Comparison of ENCODE assay signal across 14 cellular contexts in the genomic region with DNA sequence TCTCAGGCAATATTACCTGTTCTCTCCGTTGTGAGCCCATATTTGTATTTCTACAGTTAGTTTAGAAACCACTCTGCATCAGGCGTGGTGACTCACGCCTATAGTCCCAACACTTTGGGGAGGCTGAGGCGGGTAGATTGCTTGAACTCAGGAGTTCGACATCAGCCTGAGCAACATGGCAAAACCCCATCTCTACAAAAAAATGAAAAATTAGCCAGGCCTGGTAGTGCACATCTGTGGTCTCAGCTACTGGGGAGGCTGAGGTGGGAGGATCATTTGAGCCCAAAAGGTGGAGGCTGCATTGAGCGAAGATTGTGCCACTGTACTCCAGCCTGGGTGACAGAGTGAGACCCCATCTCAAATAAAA. TPM values are rescaled to one million over a fixed set of nuclear protein-coding genes. Genes with fewer than 3 reads are reported as not detected.
DNase-seq lines count a peak whose midpoint lies in the region; ATAC-seq and TF ChIP-seq lines count a peak whose summit lies in the region.
"Had no signal": no experiment of that assay in that cellular context is flagged by ENCODE, and none has a peak within 500 bp of the region (broad histone marks: within the 10 kb centered on the region; RNA-seq: fewer than 3 reads in every experiment).

No MANE protein-coding gene starts in this region.

- peaks cover 3% of the 10 kb centered on the region for H3K9me3 Mint-ChIP-seq in stimulated activated memory B cell treated with anti-CD40 and anti-IgM and Interleukin-4, amounts not matched to agents 10 μg/mL and 1 μg/mL and 100 μg/mL, for 72 hours
- H3K9me3 Mint-ChIP-seq: effector memory CD8-positive, alpha-beta T cell had no signal

- H3K4me1 Mint-ChIP-seq in stimulated activated memory B cell treated with anti-CD40 and anti-IgM and Interleukin-4, amounts not matched to agents 10 μg/mL and 1 μg/mL and 100 μg/mL, for 72 hours = peaks cover 79% of the 10 kb centered on the region

- peaks cover 41% of the 10 kb centered on the region for H3F3A ChIP-seq in SK-N-SH (replicated peaks; ENCODE audit: insufficient read depth)

- H3K27me3 ChIP-seq in SK-N-SH (ENCODE audit: insufficient read depth) (no peaks in the 10 kb centered on the region), Karpas-422 (ENCODE audit: low read length) (no peaks in the 10 kb centered on the region), gastroesophageal sphincter (no peaks in the 10 kb centered on the region)

- H3K9me2 ChIP-seq in SK-N-SH = no peaks in the 10 kb centered on the region
- H3K9me2 ChIP-seq in Karpas-422 (replicated peaks; ENCODE audit: insufficient read depth, low read length) = no peaks in the 10 kb centered on the region

- peak overlapping the region; percentile 45 for H3K4me3 Mint-ChIP-seq in stimulated activated memory B cell treated with anti-CD40 and anti-IgM and Interleukin-4, amounts not matched to agents 10 μg/mL and 1 μg/mL and 100 μg/mL, for 72 hours
- H3K4me3 Mint-ChIP-seq: effector memory CD8-positive, alpha-beta T cell had no signal

- H3K36me3 ChIP-seq in SK-N-SH (replicated peaks in 1 of 2; ENCODE audit: control insufficient read depth in 1 of 2, insufficient read depth in 2 of 2, low read length in 1 of 2) (no peaks in the 10 kb centered on the region), Karpas-422 (ENCODE audit: insufficient read depth, low read length) (no peaks in the 10 kb centered on the region), gastroesophageal sphincter (no peaks in the 10 kb centered on the region)

- no peaks in the 10 kb centered on the region for H3K36me3 Mint-ChIP-seq in stimulated activated memory B cell treated with anti-CD40 and anti-IgM and Interleukin-4, amounts not matched to agents 10 μg/mL and 1 μg/mL and 100 μg/mL, for 72 hours

- TF ChIP-seq EP300 in SK-N-SH (IDR thresholded peaks at IDR 0.05; ENCODE audit: borderline replicate concordance in 1 of 2, low read depth in 1 of 2, low read length in 1 of 2) (no peak), gastroesophageal sphincter (IDR thresholded peaks at IDR 0.05) (no peak)

- WGBS in SK-N-SH (ENCODE audit: low lambda C conversion rate) = 90% methylated on average over 6 of the region's 6 CpGs
- 88 to 89% methylated on average over 3 of the region's 6 CpGs for WGBS in gastroesophageal sphincter (ENCODE audit: low coverage in 1 of 2), 2 donors

- CTCF ChIA-PET in SK-N-SH (lab: Yijun Ruan, JAX) = no interaction called here

- H3K4me3 ChIP-seq in SK-N-SH (ENCODE audit: low read depth in 2 of 2, low read length in 1 of 2) = no peak overlapping the region
- H3K4me3 ChIP-seq in Karpas-422 (ENCODE audit: low read length) = no peak overlapping the region
- H3K4me3 ChIP-seq in gastroesophageal sphincter = no peak overlapping the region

- POLR2A ChIA-PET in SK-N-SH (lab: Yijun Ruan, JAX) = no interaction called here

- H3K4me1 ChIP-seq in SK-N-SH (ENCODE audit: control insufficient read depth in 1 of 2, insufficient read depth in 2 of 2, low read depth in 1 of 2, low read length in 1 of 2) (peaks cover 10 to 40% of the 10 kb centered on the region in 2 experiments), Karpas-422 (ENCODE audit: low read length) (peaks cover 63% of the 10 kb centered on the region), gastroesophageal sphincter (peaks cover 12 to 43% (median 23%) of the 10 kb centered on the region in 3 donors)

- TF ChIP-seq RAD21 in SK-N-SH (IDR thresholded peaks at IDR 0.05; ENCODE audit: low read length) = no peak

- H3K27me3 Mint-ChIP-seq in stimulated activated memory B cell treated with anti-CD40 and anti-IgM and Interleukin-4, amounts not matched to agents 10 μg/mL and 1 μg/mL and 100 μg/mL, for 72 hours = no peaks in the 10 kb centered on the region
- H3K27me3 Mint-ChIP-seq: effector memory CD8-positive, alpha-beta T cell had no signal

- no peak for TF ChIP-seq POLR2A in gastroesophageal sphincter (IDR thresholded peaks at IDR 0.05)

- TF ChIP-seq CTCF in SK-N-SH (IDR thresholded peaks at IDR 0.05) (no peak), gastroesophageal sphincter (IDR thresholded peaks at IDR 0.05) (no peak)

- H2AFZ ChIP-seq in SK-N-SH (ENCODE audit: low read depth) (no peak overlapping the region), Karpas-422 (ENCODE audit: low read length) (no peak overlapping the region)

- H3K9ac ChIP-seq in SK-N-SH (peak overlapping the region; percentile 80; the same call in 1 of the 2 replicates), Karpas-422 (ENCODE audit: low read length) (no peak overlapping the region)

- H3K4me2 ChIP-seq in SK-N-SH (0 out of 2 replicates have a peak overlapping the region, but pooled peaks have one; percentile 90), Karpas-422 (ENCODE audit: low read depth, low read length, poor library complexity, severe bottlenecking) (peak overlapping the region; percentile 76)

- ATAC-seq in SK-N-SH treated with all-trans-retinoic acid at 6 μM for 48 hours (no peak), gastroesophageal sphincter (no peak), left lobe of liver (no peak), HG02610 (IDR thresholded peaks at IDR 0.05; ENCODE audit: unreplicated experiment) (no peak)
- ATAC-seq in stimulated activated memory B cell treated with anti-CD40 and anti-IgM and Interleukin-4, amounts not matched to agents 10 μg/mL and 1 μg/mL and 100 μg/mL, for 72 hours = no peak
- ATAC-seq: effector memory CD8-positive, alpha-beta T cell; Panc1 had no signal

- no peaks in the 10 kb centered on the region for H3K9me3 ChIP-seq in SK-N-SH
- no peaks in the 10 kb centered on the region for H3K9me3 ChIP-seq in Karpas-422 (ENCODE audit: low read length)
- no peaks in the 10 kb centered on the region for H3K9me3 ChIP-seq in gastroesophageal sphincter

- peaks cover 9% of the 10 kb centered on the region; the same call in 1 of the 2 replicates for H3K79me2 ChIP-seq in SK-N-SH (ENCODE audit: insufficient read depth)
- no peaks in the 10 kb centered on the region for H3K79me2 ChIP-seq in Karpas-422 (ENCODE audit: low read length)

- DNase-seq in SK-N-SH (no peak), Karpas-422 (peak; percentile 43), left lobe of liver (ENCODE audit: low spot score) (no peak), mucosa of gallbladder (ENCODE audit: low spot score) (no peak)
- DNase-seq: effector memory CD8-positive, alpha-beta T cell; head of caudate nucleus; NCI-H1048; NCI-H345; T-helper 9 cell had no signal

- H3K27ac ChIP-seq in SK-N-SH (ENCODE audit: low read depth in 2 of 2, low read length in 1 of 2) (peak overlapping the region in 1 of 2 experiments; percentile 99; a peak in 2 of 4 replicates), Karpas-422 (ENCODE audit: low read length) (peak overlapping the region; percentile 92), gastroesophageal sphincter (peak overlapping the region in 3 of 4 donors; percentile 86 to 88 (median 87))

- H3K27ac Mint-ChIP-seq in stimulated activated memory B cell treated with anti-CD40 and anti-IgM and Interleukin-4, amounts not matched to agents 10 μg/mL and 1 μg/mL and 100 μg/mL, for 72 hours = peak overlapping the region; percentile 90
- H3K27ac Mint-ChIP-seq: effector memory CD8-positive, alpha-beta T cell had no signal

- H4K20me1 ChIP-seq in SK-N-SH (ENCODE audit: insufficient read depth) = no peaks in the 10 kb centered on the region
- no peaks in the 10 kb centered on the region for H4K20me1 ChIP-seq in Karpas-422 (ENCODE audit: insufficient read depth, low read depth, low read length)

TF ChIP-seq in SK-N-SH, 30 proteins besides CTCF, POLR2A, EP300 and RAD21 (continues in another document):
- no peak for TF ChIP-seq NRF1 (IDR thresholded peaks at IDR 0.05; ENCODE audit: low read depth, low read length)
- TF ChIP-seq, protein P1, sequence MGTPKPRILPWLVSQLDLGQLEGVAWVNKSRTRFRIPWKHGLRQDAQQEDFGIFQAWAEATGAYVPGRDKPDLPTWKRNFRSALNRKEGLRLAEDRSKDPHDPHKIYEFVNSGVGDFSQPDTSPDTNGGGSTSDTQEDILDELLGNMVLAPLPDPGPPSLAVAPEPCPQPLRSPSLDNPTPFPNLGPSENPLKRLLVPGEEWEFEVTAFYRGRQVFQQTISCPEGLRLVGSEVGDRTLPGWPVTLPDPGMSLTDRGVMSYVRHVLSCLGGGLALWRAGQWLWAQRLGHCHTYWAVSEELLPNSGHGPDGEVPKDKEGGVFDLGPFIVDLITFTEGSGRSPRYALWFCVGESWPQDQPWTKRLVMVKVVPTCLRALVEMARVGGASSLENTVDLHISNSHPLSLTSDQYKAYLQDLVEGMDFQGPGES (IDR thresholded peaks at IDR 0.05; ENCODE audit: low read depth, low read length) = no peak
- no peak for TF ChIP-seq EZH2phosphoT487 (IDR thresholded peaks at IDR 0.05; ENCODE audit: borderline replicate concordance, low read depth)
- no peak for TF ChIP-seq RCOR1 (IDR thresholded peaks at IDR 0.05; ENCODE audit: low read length)

RNA-seq across cellular contexts. Expression of a gene that starts 19.7 kb away (rescaled TPM):
- 394 and 504 TPM in 2 replicates for polyA plus RNA-seq in SK-N-SH (2012; rRNA removed)
- 247 and 268 TPM in 2 replicates for polyA plus RNA-seq in SK-N-SH (2012; cell fraction: cytosol; rRNA removed)
- polyA plus RNA-seq in SK-N-SH (2012; cell fraction: nucleus; rRNA removed) = 1,333 and 1,662 TPM in 2 replicates
- 32.0 and 33.0 TPM in 2 replicates for total RNA-seq in Karpas-422 (2014; rRNA removed; shearing (Covaris generic); ENCODE audit: low replicate concordance)
- total RNA-seq in gastroesophageal sphincter = 100 to 1,000 TPM; 144 to 270 (median 221) TPM
- total RNA-seq in left lobe of liver = 19.7 TPM
- 48.9 TPM for total RNA-seq in mucosa of gallbladder

RNA-seq across cellular contexts. Expression of a gene that starts 47.9 kb away (rescaled TPM):
- 0.43 and 0.44 TPM in 2 replicates for polyA plus RNA-seq in SK-N-SH (2012; rRNA removed)
- polyA plus RNA-seq in SK-N-SH (2012; cell fraction: cytosol; rRNA removed) = 0.30 and 0.47 TPM in 2 replicates
- polyA plus RNA-seq in SK-N-SH (2012; cell fraction: nucleus; rRNA removed) = 1.1 and 1.7 TPM in 2 replicates
- total RNA-seq in Karpas-422 (2014; rRNA removed; shearing (Covaris generic); ENCODE audit: low replicate concordance) = 6.6 and 8.0 TPM in 2 replicates
- total RNA-seq in gastroesophageal sphincter (under 1 TPM in 2 of 4 donors, not detected in 2; 0.08 to 0.17 TPM), left lobe of liver (0.15 TPM), mucosa of gallbladder (0.46 TPM)
